ENCODE assay signal across 22 cellular contexts in the genomic region with DNA sequence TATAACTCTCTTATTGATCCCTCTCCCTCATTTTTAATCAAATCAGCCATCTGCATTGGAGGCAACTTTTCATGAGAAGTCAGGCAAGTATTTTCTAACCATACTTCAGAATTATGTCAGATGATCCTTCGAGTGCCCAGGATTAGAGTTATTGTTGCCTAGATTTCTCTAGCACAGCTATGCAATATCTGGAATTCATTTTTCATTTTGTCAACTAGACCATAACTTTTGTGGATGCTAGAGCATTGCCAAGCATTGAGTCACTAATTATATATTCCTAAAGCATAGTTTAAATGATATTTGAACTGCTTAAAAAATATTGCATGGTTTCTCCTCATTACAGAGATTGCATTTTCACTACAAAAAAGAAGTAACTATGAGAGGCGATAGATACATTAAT. TPM values are rescaled to one million over a fixed set of nuclear protein-coding genes. Genes with fewer than 3 reads are reported as not detected.
"Had no signal": no experiment of that assay in that cellular context is flagged by ENCODE, and none has a peak within 500 bp of the region (broad histone marks: within the 10 kb centered on the region; RNA-seq: fewer than 3 reads in every experiment).

No MANE protein-coding gene starts in this region.

- ATAC-seq: activated CD8-positive, alpha-beta T cell treated with anti-CD3 and anti-CD28 coated beads, Interleukin-2, amount 10 ng/mL, durations not matched to agents 7 days and 5 days; activated T-helper 17 cell treated with anti-CD3 and anti-CD28 coated beads, Interleukin-2, amount 50 U/mL, for 72 hours; gastroesophageal sphincter; left cardiac atrium; natural killer cell; right cardiac atrium; T-cell had no signal

- H3K4me3 ChIP-seq: gastroesophageal sphincter, tibial artery had no signal

- H3K9me3 ChIP-seq: gastroesophageal sphincter, tibial artery had no signal

- H3K36me3 ChIP-seq: gastroesophageal sphincter, tibial artery, WERI-Rb-1 had no signal

- H3K27me3 ChIP-seq: gastroesophageal sphincter, tibial artery had no signal

- DNase-seq: activated CD4-positive, alpha-beta T cell treated with anti-CD3 and anti-CD28 coated beads, Interleukin-2, amount 10 ng/mL, durations not matched to agents 7 days and 5 days; activated CD4-positive, CD25-positive, alpha-beta regulatory T cell treated with anti-CD3 and anti-CD28 coated beads, Interleukin-2, amount 50 U/mL, for 72 hours; activated CD8-positive, alpha-beta T cell treated with anti-CD3 and anti-CD28 coated beads, Interleukin-2, amount 10 ng/mL, durations not matched to agents 7 days and 5 days; activated T-cell treated with anti-CD3 and anti-CD28 coated beads, Interleukin-2, amount 50 U/mL, for 24 hours; amniotic stem cell; cerebellar nuclear complex; cortex of kidney; head of caudate nucleus; hypothalamus; islet precursor cell; left cardiac atrium; midbrain; natural killer cell; right cardiac atrium; stimulated activated CD4-positive, alpha-beta T cell treated with anti-CD3 and anti-CD28 coated beads, Interleukin-12 subunit alpha, Interleukin-12 subunit beta, amount 100 ng/mL, for 4 hours; stimulated activated CD4-positive, alpha-beta T cell treated with anti-CD3 and anti-CD28 coated beads, Interleukin-4, amount 100 ng/mL, for 4 hours; T-cell; tibial artery; WERI-Rb-1 had no signal

- H3K4me1 ChIP-seq: gastroesophageal sphincter, tibial artery had no signal

- H3K27ac ChIP-seq: epithelial cell of prostate, gastroesophageal sphincter, tibial artery, WERI-Rb-1 had no signal

RNA-seq across cellular contexts. Expression of a gene that starts 21.2 kb away (rescaled TPM):
- total RNA-seq: activated CD4-positive, alpha-beta T cell treated with anti-CD3 and anti-CD28 coated beads, Interleukin-2, amount 10 ng/mL, durations not matched to agents 7 days and 5 days; activated CD8-positive, alpha-beta T cell treated with anti-CD3 and anti-CD28 coated beads, Interleukin-2, amount 10 ng/mL, durations not matched to agents 7 days and 5 days; activated T-helper 17 cell treated with anti-CD3 and anti-CD28 coated beads, Interleukin-2, amount 50 U/mL, for 72 hours; T-cell had no signal
